In the genomic region with DNA sequence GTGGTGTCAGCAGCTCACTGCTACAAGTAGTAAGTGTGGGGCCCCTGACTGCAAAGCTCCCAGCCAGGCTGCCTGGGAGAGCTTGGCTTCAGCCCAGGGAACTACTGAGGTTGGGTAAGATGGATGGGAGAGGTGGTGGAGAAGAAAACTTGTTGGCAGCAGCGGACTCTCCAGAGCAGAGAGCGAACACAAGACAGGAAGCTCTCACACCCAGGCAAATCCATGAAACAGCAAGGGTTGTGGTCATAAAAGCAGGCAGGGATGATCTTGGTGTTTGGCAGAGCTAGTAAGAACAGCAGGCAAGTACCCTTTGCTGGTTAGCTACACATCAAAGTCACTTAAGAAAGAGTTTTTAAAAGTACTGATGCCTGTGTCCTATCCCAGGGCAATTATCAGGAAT, we compare ENCODE assay signal across 12 cellular contexts. TPM values are rescaled to one million over a fixed set of nuclear protein-coding genes. Genes with fewer than 3 reads are reported as not detected.
"Had no signal": no experiment of that assay in that cellular context is flagged by ENCODE, and none has a peak within 500 bp of the region (broad histone marks: within the 10 kb centered on the region; RNA-seq: fewer than 3 reads in every experiment).

No MANE protein-coding gene starts in this region.

RNA-seq across cellular contexts. Expression of gene PRSS2, which starts 9.2 kb away (rescaled TPM):
- total RNA-seq: activated CD4-positive, alpha-beta T cell treated with anti-CD3 and anti-CD28 coated beads for 36 hours; activated CD4-positive, alpha-beta T cell treated with anti-CD3 and anti-CD28 coated beads, Interleukin-2, amount 10 ng/mL, durations not matched to agents 7 days and 5 days; activated CD8-positive, alpha-beta T cell treated with anti-CD3 and anti-CD28 coated beads, Interleukin-2, amount 10 ng/mL, durations not matched to agents 7 days and 5 days; activated naive CD8-positive, alpha-beta T cell treated with anti-CD3 and anti-CD28 coated beads, Interleukin-2, amount 10 ng/mL, durations not matched to agents 7 days and 5 days; activated T-helper 2 cell treated with anti-CD3 and anti-CD28 coated beads, Interferon-gamma antibody, Interleukin-2, Interleukin-4, amounts not matched to agents 10 μg/mL and 5 μg/mL and 100 μg/mL, durations not matched to agents 14 hours and 24 hours and 36 hours; breast epithelium; LHCN-M2; NCI-H460; Right ventricle myocardium inferior; SK-MEL-5; T-helper 17 cell had no signal

RNA-seq across cellular contexts. Expression of gene PRSS1, which starts 12.3 kb away (rescaled TPM):
- total RNA-seq: activated CD4-positive, alpha-beta T cell treated with anti-CD3 and anti-CD28 coated beads for 36 hours; activated CD4-positive, alpha-beta T cell treated with anti-CD3 and anti-CD28 coated beads, Interleukin-2, amount 10 ng/mL, durations not matched to agents 7 days and 5 days; activated CD8-positive, alpha-beta T cell treated with anti-CD3 and anti-CD28 coated beads, Interleukin-2, amount 10 ng/mL, durations not matched to agents 7 days and 5 days; activated naive CD8-positive, alpha-beta T cell treated with anti-CD3 and anti-CD28 coated beads, Interleukin-2, amount 10 ng/mL, durations not matched to agents 7 days and 5 days; activated T-helper 2 cell treated with anti-CD3 and anti-CD28 coated beads, Interferon-gamma antibody, Interleukin-2, Interleukin-4, amounts not matched to agents 10 μg/mL and 5 μg/mL and 100 μg/mL, durations not matched to agents 14 hours and 24 hours and 36 hours; breast epithelium; LHCN-M2; NCI-H460; Peyer's patch; Right ventricle myocardium inferior; SK-MEL-5; T-helper 17 cell had no signal
